ENCODE assay signal across 7 cellular contexts in the genomic region with DNA sequence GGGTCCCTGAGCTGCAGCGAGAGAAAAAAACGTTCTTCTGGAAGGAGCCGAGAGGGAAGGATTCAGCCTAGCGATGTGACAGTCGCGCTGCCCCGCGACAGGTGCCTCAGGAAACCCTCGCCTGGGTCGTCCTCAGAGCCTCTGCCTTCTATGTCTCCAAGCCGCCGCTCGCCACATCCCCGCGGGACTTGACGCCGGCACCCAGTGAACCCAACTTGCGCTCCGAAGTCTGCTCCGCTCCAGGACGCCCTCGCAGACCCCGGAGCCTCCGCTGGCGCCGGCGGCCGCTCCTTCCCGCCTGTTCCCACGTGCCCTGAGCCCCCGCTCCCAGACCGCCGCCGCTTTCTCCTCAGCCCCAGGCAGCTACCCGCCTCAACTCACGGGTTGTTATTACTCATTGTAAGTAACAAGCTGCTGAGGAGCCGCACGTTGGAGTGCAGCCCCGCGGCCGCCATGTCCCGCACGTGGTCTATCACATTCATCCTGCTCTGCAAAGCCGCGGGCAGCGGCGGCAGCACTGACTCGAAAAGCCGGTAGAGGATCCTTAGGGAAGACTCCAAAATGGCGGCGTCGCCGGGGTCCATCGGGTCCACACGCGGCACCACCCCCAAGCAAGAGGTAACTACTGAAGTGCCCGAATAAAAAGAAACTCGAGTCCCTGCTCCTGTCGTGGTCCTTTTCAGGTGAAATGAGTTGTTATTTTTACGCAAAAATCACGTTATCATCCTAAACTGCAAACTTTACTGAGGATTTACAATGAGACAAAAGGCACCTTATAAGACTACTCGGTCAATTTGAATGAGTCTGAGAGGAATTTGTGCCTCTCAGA. TPM values are rescaled to one million over a fixed set of nuclear protein-coding genes. Genes with fewer than 3 reads are reported as not detected.
DNase-seq lines count a peak whose midpoint lies in the region; ATAC-seq, FAIRE-seq and TF ChIP-seq lines count a peak whose summit lies in the region.

Gene ANAPC7 (minus strand): TSS at position 563 of the 829 bp plus-strand sequence. CDS start 81 bp downstream, at position 482.

- peaks cover 7% of the 10 kb centered on the region for H3K4me1 ChIP-seq in mammary epithelial cell (ENCODE audit: insufficient read depth, low read length)
- H3K4me1 ChIP-seq in small intestine (ENCODE audit: control insufficient read depth in 2 of 2, insufficient read depth in 1 of 2, low read depth in 1 of 2, low read length in 1 of 2), result peaks cover 0 to 2% of the 10 kb centered on the region in 2 donors

- peak within 1 kb of the TSS; percentile 91 for H3K4me3 ChIP-seq in WI38 (ENCODE audit: low read depth, low read length)
- H3K4me3 ChIP-seq in mammary epithelial cell (replicated peaks in 1 of 3; ENCODE audit: insufficient read depth in 1 of 3, low read depth in 2 of 3, low read length in 3 of 3), result peak within 1 kb of the TSS; percentile 86 to 95 (median 89)
- peak within 1 kb of the TSS; percentile 79 to 90 for H3K4me3 ChIP-seq in small intestine (ENCODE audit: low read depth in 1 of 2, low read length in 2 of 2)

- peak within 1 kb of the TSS; percentile 99 for H2AFZ ChIP-seq in mammary epithelial cell (ENCODE audit: low read depth, low read length)

- intact Hi-C loops in mammary epithelial cell (cut with micrococcal nuclease), result loop anchor here (10.0 kb wide), 1 partner anchor 179 kb away; no protein-coding TSS in a partner anchor

- BruUV-seq in mammary epithelial cell (replicated peaks; lab: Mats Ljungman, UMichigan), result TSS peak; percentile 53

- H3K27ac ChIP-seq in mammary epithelial cell (ENCODE audit: insufficient read depth, low read depth, low read length) (peak within 1 kb of the TSS; percentile 98), small intestine (ENCODE audit: low read depth in 1 of 2, low read length in 1 of 2) (peak within 1 kb of the TSS; percentile 52 to 86)

- in situ Hi-C loops in mammary epithelial cell (cut with MboI; ENCODE audit: low sequenced_read_pairs in 2 of 2), result no loop called here

- no peaks in the 10 kb centered on the region for H3K9me3 ChIP-seq in mammary epithelial cell (replicated peaks; ENCODE audit: insufficient read depth, low read length)
- no peaks in the 10 kb centered on the region for H3K9me3 ChIP-seq in small intestine (ENCODE audit: control insufficient read depth, low read depth)

- peak; percentile 67 for ATAC-seq in GM18505 (IDR thresholded peaks at IDR 0.05; ENCODE audit: unreplicated experiment)
- peak; percentile 85 for ATAC-seq in HG03135 (IDR thresholded peaks at IDR 0.05; ENCODE audit: unreplicated experiment)

- peak within 1 kb of the TSS; percentile 95 for H3K4me2 ChIP-seq in mammary epithelial cell (ENCODE audit: insufficient read depth, low read depth, low read length)

- no peak for TF ChIP-seq CTCF in WI38 (IDR thresholded peaks at IDR 0.05; ENCODE audit: low read depth, low read length)
- peak in 1 of 2 donors; percentile 14 for TF ChIP-seq CTCF in mammary epithelial cell (conservative IDR thresholded peaks at IDR 0.05 in 1 of 2, IDR thresholded peaks at IDR 0.05 in 1 of 2; ENCODE audit: extremely low read depth in 1 of 2, insufficient read depth in 1 of 2, low read depth in 1 of 2, low read length in 2 of 2)

- H3K27me3 ChIP-seq in mammary epithelial cell (ENCODE audit: insufficient read depth, low read length) (no peaks in the 10 kb centered on the region), small intestine (ENCODE audit: control insufficient read depth in 2 of 2, insufficient read depth in 2 of 2, low read length in 2 of 2) (no peaks in the 10 kb centered on the region)

- DNase-seq in NCI-H2227 treated with DMSO at 0.1 percent for 48 hours (lab: John Stamatoyannopoulos, UW), result peak; percentile 92
- peak; percentile 85 for DNase-seq in mammary epithelial cell
- DNase-seq in iPS-NIHi7 (ENCODE audit: extremely low spot score), result peak; percentile 95
- DNase-seq in small intestine, result peak; percentile 90

- CTCF ChIA-PET in mammary epithelial cell (lab: Charles Lee; ENCODE audit: low non-redundant PET), result interaction anchor here (0.6 kb wide), 1 partner anchor 213 kb away, joined by 4 read pairs; no protein-coding TSS in a partner anchor

- dilution Hi-C loops in mammary epithelial cell (cut with HindIII; ENCODE audit: low sequenced_read_pairs), result no loop called here

- peak within 1 kb of the TSS; percentile 99 for H3K9ac ChIP-seq in mammary epithelial cell (ENCODE audit: insufficient read depth, low read length)

- H4K20me1 ChIP-seq in mammary epithelial cell (ENCODE audit: insufficient read depth, low read length), result no peaks in the 10 kb centered on the region

- no peak for FAIRE-seq in small intestine (lab: Jason Lieb, UNC)

- H3K36me3 ChIP-seq in mammary epithelial cell (ENCODE audit: insufficient read depth, low read length), result peaks cover 6% of the 10 kb centered on the region
- H3K36me3 ChIP-seq in small intestine (ENCODE audit: control insufficient read depth in 2 of 2, insufficient read depth in 2 of 2, low read length in 2 of 2), result no peaks in the 10 kb centered on the region

- TF ChIP-seq POLR2A in GM18505 (IDR thresholded peaks at IDR 0.05; ENCODE audit: borderline replicate concordance, extremely low read depth, insufficient read depth, insufficient read length), result peak; percentile 73

- 3% methylated on average over 22 of the region's 62 CpGs for WGBS in mammary epithelial cell (ENCODE audit: low coverage, missing lambda C conversion rate)
- 0 to 1% (median 1%) methylated on average over 60 to 62 of the region's 62 CpGs for WGBS in small intestine, 3 donors

- H3K79me2 ChIP-seq in mammary epithelial cell (ENCODE audit: insufficient read depth, low read length), result peaks cover 52% of the 10 kb centered on the region

RNA-seq across cellular contexts. Expression of gene ANAPC7, which starts in this region (rescaled TPM):
- total RNA-seq in mammary epithelial cell, result 10 to 100 TPM; 35.8 to 63.7 TPM
- polyA plus RNA-seq in mammary epithelial cell, result 43.1 TPM
- 90.0 TPM for polyA minus RNA-seq in mammary epithelial cell
- 10 to 100 TPM; 15.4 to 29.7 (median 18.3) TPM for polyA plus RNA-seq in small intestine

Comparison
In these comparisons a context has a peak if more than half of its experiments do, and no peak if none do; other contexts are left out.
1. Peak in every context shown above with its lines: DNase-seq, ATAC-seq, H3K4me3 ChIP-seq and H3K27ac ChIP-seq.